21 cellular contexts compared by ENCODE assay signal in genomic region chr1:42926235-42926869, GRCh38. TPM values are rescaled to one million over a fixed set of nuclear protein-coding genes. Genes with fewer than 3 reads are reported as not detected.
DNase-seq lines count a peak whose midpoint lies in the region; ATAC-seq, FAIRE-seq and TF ChIP-seq lines count a peak whose summit lies in the region.
"Had no signal": no experiment of that assay in that cellular context is flagged by ENCODE, and none has a peak within 500 bp of the region (broad histone marks: within the 10 kb centered on the region; RNA-seq: fewer than 3 reads in every experiment).

No MANE protein-coding gene starts in this region.

- H3K4me1 ChIP-seq in K562 (replicated peaks in 1 of 2; ENCODE audit: control insufficient read depth in 2 of 2, insufficient read depth in 2 of 2, low read length in 2 of 2): peaks cover 37 to 61% of the 10 kb centered on the region in 2 experiments
- H3K4me1 ChIP-seq: uterus had no signal

- H3K27me3 Mint-ChIP-seq in activated T-cell treated with anti-CD3 and anti-CD28 coated beads, Interleukin-2, amount 50 U/mL, for 24 hours: no peaks in the 10 kb centered on the region
- no peaks in the 10 kb centered on the region for H3K27me3 Mint-ChIP-seq in IgD-negative memory B cell
- H3K27me3 Mint-ChIP-seq: activated naive CD4-positive, alpha-beta T cell treated with anti-CD3 and anti-CD28 coated beads, Interleukin-2, amount 10 ng/mL, durations not matched to agents 7 days and 5 days; brain had no signal

- peaks cover 73% of the 10 kb centered on the region for H3K36me3 Mint-ChIP-seq in activated T-cell treated with anti-CD3 and anti-CD28 coated beads, Interleukin-2, amount 50 U/mL, for 24 hours (ENCODE audit: low read depth)
- peaks cover 8% of the 10 kb centered on the region for H3K36me3 Mint-ChIP-seq in IgD-negative memory B cell

- peaks cover 7% of the 10 kb centered on the region for H3K9me1 ChIP-seq in K562 (ENCODE audit: control insufficient read depth, insufficient read depth, low read length)

- no peak for TF ChIP-seq RAD21 in K562 (CRISPR knock-in tag; conservative IDR thresholded peaks at IDR 0.05 in 1 of 2, IDR thresholded peaks at IDR 0.05 in 1 of 2)

- no peak for FAIRE-seq in K562 (lab: Jason Lieb, UNC)
- FAIRE-seq: G401.6, keratinocyte, pancreas, small intestine had no signal

- no peaks in the 10 kb centered on the region for H3K27me3 ChIP-seq in K562 (ENCODE audit: control insufficient read depth in 2 of 2, insufficient read depth in 2 of 2, low read length in 2 of 2)
- H3K27me3 ChIP-seq: heart left ventricle, pancreas, uterus had no signal

- no peaks in the 10 kb centered on the region for H3K9me3 ChIP-seq in K562 (replicated peaks; ENCODE audit: control insufficient read depth, insufficient read depth, low read depth, low read length)
- H3K9me3 ChIP-seq: heart left ventricle, pancreas, uterus had no signal

- H3K4me3 ChIP-seq in K562: no peak overlapping the region
- H3K4me3 ChIP-seq: heart left ventricle, pancreas, uterus had no signal

- H3K4me2 ChIP-seq in K562 (ENCODE audit: insufficient read depth, low read length): no peak overlapping the region

- no peak overlapping the region for H2AFZ ChIP-seq in K562 (ENCODE audit: low read depth, low read length)

- DNase-seq in activated T-cell treated with anti-CD3 and anti-CD28 coated beads, Interleukin-2, amount 50 U/mL, for 24 hours: no peak
- DNase-seq in activated T-cell treated with anti-CD3 and anti-CD28 coated beads, Interleukin-2, amount 50 U/mL, for 48 hours: no peak
- no peak for DNase-seq in K562 (ENCODE audit: extremely low read depth in 1 of 4, low spot score in 3 of 4)
- peak; percentile 1 for DNase-seq in retina
- no peak for DNase-seq in kidney tubule cell (ENCODE audit: low spot score)
- no peak for DNase-seq in NCI-H82 treated with DMSO at 0.1 percent for 48 hours (lab: John Stamatoyannopoulos, UW; ENCODE audit: unreplicated experiment)
- DNase-seq: activated naive CD4-positive, alpha-beta T cell treated with anti-CD3 and anti-CD28 coated beads, Interleukin-2, amount 10 ng/mL, durations not matched to agents 7 days and 5 days; dermis blood vessel endothelial cell; heart left ventricle; HFFc6; NCI-H146; NCI-H226; pancreas; small intestine; uterus had no signal

- no peak overlapping the region for H3K4me3 Mint-ChIP-seq in activated T-cell treated with anti-CD3 and anti-CD28 coated beads, Interleukin-2, amount 50 U/mL, for 24 hours
- H3K4me3 Mint-ChIP-seq in IgD-negative memory B cell: peak overlapping the region in 1 of 4 donors; percentile 81

- in situ Hi-C loops in K562 (cut with MboI): no loop called here

- H4K20me1 ChIP-seq in K562 (replicated peaks; ENCODE audit: control insufficient read depth, insufficient read depth, low read length): peaks cover 9% of the 10 kb centered on the region; the same call in 1 of the 2 replicates

- no peak for TF ChIP-seq EP300 in K562 (IDR thresholded peaks at IDR 0.05; ENCODE audit: low read length)

- H3K36me3 ChIP-seq in K562 (ENCODE audit: control insufficient read depth, insufficient read depth, low read length): peaks cover 62% of the 10 kb centered on the region
- H3K36me3 ChIP-seq: uterus had no signal

- H3K9ac ChIP-seq in K562 (ENCODE audit: insufficient read depth in 1 of 2, low read depth in 2 of 2, low read length in 2 of 2): peak overlapping the region in 1 of 2 experiments; percentile 29; a peak in 1 of 4 replicates

- peaks cover 11% of the 10 kb centered on the region for H3K79me2 ChIP-seq in K562 (ENCODE audit: control insufficient read depth, insufficient read depth, low read length)

- intact Hi-C loops in K562 (cut with micrococcal nuclease): no loop called here

- no peak overlapping the region; the same call in 1 of the 3 replicates for H3K27ac ChIP-seq in K562 (ENCODE audit: extremely low read depth, low read depth, low read length)
- H3K27ac ChIP-seq: heart left ventricle, pancreas, uterus had no signal

- peak overlapping the region; percentile 75 for H3K27ac Mint-ChIP-seq in activated T-cell treated with anti-CD3 and anti-CD28 coated beads, Interleukin-2, amount 50 U/mL, for 24 hours
- H3K27ac Mint-ChIP-seq in IgD-negative memory B cell: peak overlapping the region in 2 of 3 donors; percentile 86 to 97

- CTCF ChIA-PET in K562 (lab: Yijun Ruan, JAX; ENCODE audit: low intra/inter-chr PET ratio): no interaction called here

- POLR2A ChIA-PET in K562 (lab: Yijun Ruan, JAX): interaction anchor here (0.8 to 1.7 kb wide), 4 partner anchors 10 to 147 kb away, joined by 3 to 13 read pairs (median 3); no protein-coding TSS in a partner anchor

- TSS peak; percentile 37 for BruUV-seq in K562 (replicated peaks; lab: Mats Ljungman, UMichigan)

- no peaks in the 10 kb centered on the region for H3K9me3 Mint-ChIP-seq in activated T-cell treated with anti-CD3 and anti-CD28 coated beads, Interleukin-2, amount 50 U/mL, for 24 hours
- H3K9me3 Mint-ChIP-seq in IgD-negative memory B cell: no peaks in the 10 kb centered on the region
- H3K9me3 Mint-ChIP-seq: activated naive CD4-positive, alpha-beta T cell treated with anti-CD3 and anti-CD28 coated beads, Interleukin-2, amount 10 ng/mL, durations not matched to agents 7 days and 5 days; brain; HFFc6 had no signal

- ATAC-seq in K562 (no peak), GM21381 (IDR thresholded peaks at IDR 0.05; ENCODE audit: unreplicated experiment) (no peak)
- ATAC-seq: heart left ventricle, pancreas, SK-N-SH treated with all-trans-retinoic acid at 6 μM for 48 hours had no signal

- TF ChIP-seq POLR2A in K562 (conservative IDR thresholded peaks at IDR 0.05): no peak

- WGBS in K562 (ENCODE audit: insufficient coverage, low coverage, missing lambda C conversion rate): 74% methylated on average over 4 of the region's 4 CpGs

- TF ChIP-seq CTCF in K562 (IDR thresholded peaks at IDR 0.05 in 2 of 3, conservative IDR thresholded peaks at IDR 0.05 in 1 of 3; ENCODE audit: insufficient read depth in 2 of 3, low read depth in 1 of 3, low read length in 3 of 3): no peak

- H3K4me1 Mint-ChIP-seq in activated T-cell treated with anti-CD3 and anti-CD28 coated beads, Interleukin-2, amount 50 U/mL, for 24 hours (ENCODE audit: low read depth): peaks cover 51% of the 10 kb centered on the region
- H3K4me1 Mint-ChIP-seq in IgD-negative memory B cell: peaks cover 34 to 39% (median 35%) of the 10 kb centered on the region in 3 donors

TF ChIP-seq in K562, 482 proteins besides CTCF, POLR2A, EP300 and RAD21 (continues in another document):
- TF ChIP-seq THAP7 (CRISPR knock-in tag; IDR thresholded peaks at IDR 0.05) (no peak), POLR2AphosphoS5 (IDR thresholded peaks at IDR 0.05; ENCODE audit: control insufficient read depth, insufficient read depth, low read depth, low read length) (peak; percentile 19; the same call in 1 of the 2 replicates), MEIS2 (IDR thresholded peaks at IDR 0.05; ENCODE audit: partially characterized antibody) (no peak), CREBBP (IDR thresholded peaks at IDR 0.05; ENCODE audit: low read depth, low read length) (no peak), ZNF133 (CRISPR knock-in tag; IDR thresholded peaks at IDR 0.05) (no peak), KLF16 (IDR thresholded peaks at IDR 0.05) (no peak), SRF (CRISPR knock-in tag; IDR thresholded peaks at IDR 0.05) (no peak)

RNA-seq across cellular contexts. Expression of gene SLC2A1, which starts 32.3 kb away (rescaled TPM):
- 90.6 TPM for polyA plus RNA-seq in IgD-negative memory B cell
- total RNA-seq in K562 (2011; cell fraction: chromatin; rRNA removed; ENCODE audit: low replicate concordance): 278 and 566 TPM in 2 replicates
- 420 and 508 TPM in 2 replicates for total RNA-seq in K562 (2011; cell fraction: nucleolus; rRNA removed)
- 435 and 495 TPM in 2 replicates for total RNA-seq in K562 (2011; cell fraction: nucleoplasm; rRNA removed)
- total RNA-seq in K562 (2014; rRNA removed): 93.1 and 145 TPM in 2 replicates
- 39.4 and 42.8 TPM in 2 replicates for total RNA-seq in K562 (2014; rRNA removed; fragmentation: Illumina TruSeq; extraction: Trizol)
- total RNA-seq in K562 (2015; rRNA removed; fragmentation: Illumina TruSeq; extraction: Trizol): 34.9 and 37.4 TPM in 2 replicates
- total RNA-seq in K562 (2021): 141 and 153 TPM in 2 replicates
- polyA plus RNA-seq in K562 (2011; rRNA removed): 53.4 and 142 TPM in 2 replicates
- polyA plus RNA-seq in K562 (2011; cell fraction: cytosol; rRNA removed): 95.7 and 144 TPM in 2 replicates
- polyA plus RNA-seq in K562 (2011; cell fraction: nucleus; rRNA removed): 174 and 230 TPM in 2 replicates
- polyA plus RNA-seq in K562 (2012): 54.8 and 81.2 TPM in 2 replicates
- 73.4 and 73.6 TPM in 2 replicates for polyA plus RNA-seq in K562 (2014; fragmentation: Illumina TruSeq; extraction: Trizol)
- polyA plus RNA-seq in K562 (2014; fragmentation: Nextera tagmentation; extraction: Ambion mirVana): 10 to 100 TPM; 12.6 to 22.9 TPM
- 48.0 and 52.8 TPM in 2 replicates for polyA plus RNA-seq in K562 (2014; rRNA removed)
- polyA minus RNA-seq in K562 (2011; rRNA and poly(A)+ RNA removed): 56.6 and 73.8 TPM in 2 replicates
- polyA minus RNA-seq in K562 (2011; cell fraction: cytosol; rRNA and poly(A)+ RNA removed): 98.1 and 111 TPM in 2 replicates
- 86.4 and 99.1 TPM in 2 replicates for polyA minus RNA-seq in K562 (2011; cell fraction: nucleus; rRNA and poly(A)+ RNA removed)
